Comparison of ENCODE assay signal across 27 cellular contexts in genomic region chr7:20653636-20654035, GRCh38. TPM values are rescaled to one million over a fixed set of nuclear protein-coding genes. Genes with fewer than 3 reads are reported as not detected.
"Had no signal": no experiment of that assay in that cellular context is flagged by ENCODE, and none has a peak within 500 bp of the region (broad histone marks: within the 10 kb centered on the region; RNA-seq: fewer than 3 reads in every experiment).

No MANE protein-coding gene starts in this region.

- H3K4me3 ChIP-seq: esophagus squamous epithelium, gastrocnemius medialis, hepatocyte, left lung, lung, right lobe of liver, tibial nerve had no signal

- H3K36me3 ChIP-seq: brain microvascular endothelial cell, esophagus squamous epithelium, gastrocnemius medialis, left lung, right lobe of liver, tibial nerve had no signal

- H3K4me1 Mint-ChIP-seq: activated CD4-positive, alpha-beta memory T cell treated with anti-CD3 and anti-CD28 coated beads, Interleukin-2, amount 10 ng/mL, durations not matched to agents 7 days and 5 days; activated CD4-positive, alpha-beta T cell treated with anti-CD3 and anti-CD28 coated beads, Interleukin-2, amount 10 ng/mL, durations not matched to agents 7 days and 5 days; nephron had no signal

- H3K9me3 Mint-ChIP-seq: activated CD4-positive, alpha-beta memory T cell treated with anti-CD3 and anti-CD28 coated beads, Interleukin-2, amount 10 ng/mL, durations not matched to agents 7 days and 5 days; activated CD4-positive, alpha-beta T cell treated with anti-CD3 and anti-CD28 coated beads, Interleukin-2, amount 10 ng/mL, durations not matched to agents 7 days and 5 days; activated T-cell treated with anti-CD3 and anti-CD28 coated beads, Interleukin-2, amount 50 U/mL, for 24 hours; nephron had no signal

- H3K9me3 ChIP-seq: esophagus squamous epithelium, gastrocnemius medialis, left lung, right lobe of liver, tibial nerve had no signal

- H3K4me3 Mint-ChIP-seq: activated CD4-positive, alpha-beta memory T cell treated with anti-CD3 and anti-CD28 coated beads, Interleukin-2, amount 10 ng/mL, durations not matched to agents 7 days and 5 days; activated CD4-positive, alpha-beta T cell treated with anti-CD3 and anti-CD28 coated beads, Interleukin-2, amount 10 ng/mL, durations not matched to agents 7 days and 5 days; activated T-cell treated with anti-CD3 and anti-CD28 coated beads, Interleukin-2, amount 50 U/mL, for 24 hours; immature natural killer cell; nephron had no signal

- DNase-seq: activated CD4-positive, alpha-beta memory T cell treated with anti-CD3 and anti-CD28 coated beads, Interleukin-2, amount 10 ng/mL, durations not matched to agents 7 days and 5 days; activated CD4-positive, alpha-beta T cell treated with anti-CD3 and anti-CD28 coated beads, Interleukin-2, amount 10 ng/mL, durations not matched to agents 7 days and 5 days; activated CD8-positive, alpha-beta memory T cell treated with anti-CD3 and anti-CD28 coated beads, Interleukin-2, amount 50 U/mL, for 48 hours; activated gamma-delta T cell treated with Interleukin-2 at 50 U/mL for 16 hours; activated naive CD4-positive, alpha-beta T cell treated with anti-CD3 and anti-CD28 coated beads, Interleukin-2, amount 50 U/mL, for 16 hours; activated T-cell treated with anti-CD3 and anti-CD28 coated beads, Interleukin-2, amount 50 U/mL, for 24 hours; amniotic stem cell; brain microvascular endothelial cell; central memory CD4-positive, alpha-beta T cell; esophagus squamous epithelium; gastrocnemius medialis; glutamatergic neuron; immature natural killer cell; kidney glomerular epithelial cell; left lung; right lobe of liver; stimulated activated CD4-positive, alpha-beta T cell treated with anti-CD3 and anti-CD28 coated beads, Interleukin-2, amount 100 ng/mL, for 48 hours; stimulated activated naive CD4-positive, alpha-beta T cell treated with Interleukin-2 at 50 U/mL for 16 hours had no signal

- FAIRE-seq: astrocyte had no signal

- H3K27ac ChIP-seq: brain microvascular endothelial cell, esophagus squamous epithelium, gastrocnemius medialis, hepatocyte, left lung, right lobe of liver, tibial nerve, VCaP had no signal

- H3K27ac Mint-ChIP-seq: activated CD4-positive, alpha-beta memory T cell treated with anti-CD3 and anti-CD28 coated beads, Interleukin-2, amount 10 ng/mL, durations not matched to agents 7 days and 5 days; activated CD4-positive, alpha-beta T cell treated with anti-CD3 and anti-CD28 coated beads, Interleukin-2, amount 10 ng/mL, durations not matched to agents 7 days and 5 days; activated T-cell treated with anti-CD3 and anti-CD28 coated beads, Interleukin-2, amount 50 U/mL, for 24 hours; immature natural killer cell; nephron; progenitor cell of endocrine pancreas had no signal

- H3K4me1 ChIP-seq: gastrocnemius medialis, left lung, right lobe of liver, tibial nerve had no signal

- H3K36me3 Mint-ChIP-seq: immature natural killer cell had no signal

- H3K27me3 Mint-ChIP-seq: activated CD4-positive, alpha-beta memory T cell treated with anti-CD3 and anti-CD28 coated beads, Interleukin-2, amount 10 ng/mL, durations not matched to agents 7 days and 5 days; progenitor cell of endocrine pancreas had no signal

- H3K27me3 ChIP-seq: brain microvascular endothelial cell, esophagus squamous epithelium, gastrocnemius medialis, hepatocyte, left lung, right lobe of liver, tibial nerve had no signal

RNA-seq across cellular contexts. Expression of gene ABCB5, which starts 38.2 kb away (rescaled TPM):
- total RNA-seq: activated CD4-positive, alpha-beta memory T cell treated with anti-CD3 and anti-CD28 coated beads, Interleukin-2, amount 10 ng/mL, durations not matched to agents 7 days and 5 days; activated CD4-positive, alpha-beta T cell treated with anti-CD3 and anti-CD28 coated beads, Interleukin-2, amount 10 ng/mL, durations not matched to agents 7 days and 5 days; astrocyte; progenitor cell of endocrine pancreas; right lobe of liver; T-helper 1 cell treated with Interleukin-12 subunit alpha and Interleukin-12 subunit beta and Interleukin-4 antibody, amounts not matched to agents 30 ng/mL and 1 ng/mL, for 36 hours; temporal lobe had no signal
